ENCODE assay signal across 9 cellular contexts in genomic region chr5:171850354-171850947, GRCh38.
DNase-seq lines count a peak whose midpoint lies in the region; ATAC-seq and TF ChIP-seq lines count a peak whose summit lies in the region.
"Had no signal": no experiment of that assay in that cellular context is flagged by ENCODE, and none has a peak within 500 bp of the region (broad histone marks: within the 10 kb centered on the region; RNA-seq: fewer than 3 reads in every experiment).

No MANE protein-coding gene starts in this region.

- H3K79me2 ChIP-seq in H9 (ENCODE audit: insufficient read depth, low read length) = no peaks in the 10 kb centered on the region

- H3K79me1 ChIP-seq in H9 (ENCODE audit: insufficient read depth, low read depth, low read length, poor library complexity, severe bottlenecking) = no peaks in the 10 kb centered on the region

- no CpG with 5 or more reads among the region's 9 CpGs for WGBS in H9 (ENCODE audit: extremely low coverage, insufficient read length, low lambda C conversion rate)

- no peak overlapping the region for H2BK5ac ChIP-seq in H9 (ENCODE audit: insufficient read length, low read length)

- no peak overlapping the region for H3T11ph ChIP-seq in H9 (ENCODE audit: low read length)

- no peak overlapping the region for H3K4ac ChIP-seq in H9 (ENCODE audit: low read depth, low read length)

- peak; percentile 34; the same call in 1 of the 2 replicates for TF ChIP-seq CTCF in AG04450 (IDR thresholded peaks at IDR 0.05; ENCODE audit: low read depth, low read length)
- TF ChIP-seq CTCF in H9 (conservative IDR thresholded peaks at IDR 0.05) = peak; percentile 79
- no peak for TF ChIP-seq CTCF in natural killer cell (IDR thresholded peaks at IDR 0.05)

- H2AK5ac ChIP-seq in H9 (ENCODE audit: insufficient read length, low read length) = no peak overlapping the region

- no peak overlapping the region for H2BK20ac ChIP-seq in H9 (ENCODE audit: low read depth, low read length, poor library complexity, severe bottlenecking)

- H2BK120ac ChIP-seq in H9 (ENCODE audit: low read depth, low read length, poor library complexity, severe bottlenecking) = no peak overlapping the region

- no peak overlapping the region for H3K23ac ChIP-seq in H9 (ENCODE audit: insufficient read length, low read depth, low read length)

- H3K27me3 ChIP-seq in AG04450 (ENCODE audit: control insufficient read depth, insufficient read depth, low read length) (no peaks in the 10 kb centered on the region), H9 (ENCODE audit: insufficient read depth, low read length) (no peaks in the 10 kb centered on the region)

- no peaks in the 10 kb centered on the region for H3K23me2 ChIP-seq in H9 (ENCODE audit: insufficient read length, low read depth, low read length, poor library complexity, severe bottlenecking)

- no peak overlapping the region for H3K4me2 ChIP-seq in H9 (ENCODE audit: insufficient read depth, insufficient read length, low read length)

- no peaks in the 10 kb centered on the region for H4K20me1 ChIP-seq in H9 (ENCODE audit: control insufficient read depth, insufficient read depth, insufficient read length)

- H3K18ac ChIP-seq in H9 (ENCODE audit: insufficient read length, low read depth, low read length) = no peak overlapping the region

- no peak overlapping the region for H3K4me3 Mint-ChIP-seq in H9
- no peak overlapping the region for H3K4me3 Mint-ChIP-seq in natural killer cell
- H3K4me3 Mint-ChIP-seq: naive B cell had no signal

- H3K27ac Mint-ChIP-seq in H9 (peak overlapping the region in 1 of 3 experiments; percentile 37; a peak in 2 of 7 replicates), natural killer cell (no peak overlapping the region)

- ATAC-seq in left ventricle myocardium superior (peak; percentile 58), HG03280 (IDR thresholded peaks at IDR 0.05; ENCODE audit: unreplicated experiment) (no peak), HG03196 (IDR thresholded peaks at IDR 0.05; ENCODE audit: unreplicated experiment) (no peak), natural killer cell (no peak)

- no peaks in the 10 kb centered on the region; the same call in 1 of the 2 replicates for H3K9me3 ChIP-seq in AG04450 (ENCODE audit: control insufficient read depth, insufficient read depth, low read length)
- H3K9me3 ChIP-seq in H9 (ENCODE audit: control insufficient read depth, low read depth, low read length) = no peaks in the 10 kb centered on the region

- H3K9me3 Mint-ChIP-seq in H9 = no peaks in the 10 kb centered on the region; a peak in 1 of 5 replicates
- no peaks in the 10 kb centered on the region for H3K9me3 Mint-ChIP-seq in natural killer cell

- intact Hi-C loops in left ventricle myocardium superior (cut with micrococcal nuclease) = no loop called here
- intact Hi-C loops in natural killer cell (cut with micrococcal nuclease) = no loop called here

- DNase-seq in AG04450 (ENCODE audit: low read depth, low spot score) (no peak), H9 (peak; percentile 69), SK-N-DZ (ENCODE audit: low spot score) (peak; percentile 34), left ventricle myocardium superior (no peak), activated gamma-delta T cell treated with Interleukin-2 at 50 U/mL for 16 hours (no peak), natural killer cell (no peak)
- DNase-seq: naive B cell had no signal

- peaks cover 3 to 6% (median 4%) of the 10 kb centered on the region in 3 experiments; a peak in 3 of 7 replicates for H3K36me3 Mint-ChIP-seq in H9 (ENCODE audit: insufficient read depth in 1 of 3, low read depth in 3 of 3)
- no peaks in the 10 kb centered on the region for H3K36me3 Mint-ChIP-seq in natural killer cell

- H3K27me3 Mint-ChIP-seq in H9 (ENCODE audit: low read depth) (no peaks in the 10 kb centered on the region; the same call in 1 of the 2 replicates), natural killer cell (ENCODE audit: low read depth in 2 of 2) (no peaks in the 10 kb centered on the region)
- H3K27me3 Mint-ChIP-seq: naive B cell had no signal

- no peak overlapping the region for H3K27ac ChIP-seq in AG04450 (ENCODE audit: low read depth, low read length)
- H3K27ac ChIP-seq in H9 (ENCODE audit: insufficient read length, low read depth, low read length) = no peak overlapping the region

- CTCF ChIA-PET in AG04450 (lab: Charles Lee) = interaction anchor here (0.8 kb wide), 1 partner anchor 13 kb away, joined by 4 read pairs; no protein-coding TSS in a partner anchor

- no peak overlapping the region for H4K8ac ChIP-seq in H9 (replicated peaks; ENCODE audit: insufficient read length, low read depth, low read length)

- no peak overlapping the region for H2BK12ac ChIP-seq in H9 (ENCODE audit: insufficient read length, low read depth, low read length)

- POLR2A ChIA-PET in AG04450 (lab: Yijun Ruan, JAX) = no interaction called here

- no peak overlapping the region for H4K91ac ChIP-seq in H9 (ENCODE audit: insufficient read length, low read depth, low read length)

- H3K4me1 ChIP-seq in H9 (ENCODE audit: insufficient read depth, low read length) = no peaks in the 10 kb centered on the region

- H3K4me3 ChIP-seq in AG04450 (ENCODE audit: low read depth, low read length) = no peak overlapping the region

- no peak overlapping the region for H2BK15ac ChIP-seq in H9 (ENCODE audit: low read depth, low read length)

- H3K9ac ChIP-seq in H9 (ENCODE audit: extremely low read depth, insufficient read length, low read length) = no peak overlapping the region

- no peak overlapping the region for H2AFZ ChIP-seq in H9 (ENCODE audit: low read length)

- no peak overlapping the region for H4K5ac ChIP-seq in H9 (ENCODE audit: insufficient read length, low read depth, low read length)

- H3K14ac ChIP-seq in H9 (ENCODE audit: insufficient read depth, low read length) = no peak overlapping the region

- peaks cover 19 to 29% of the 10 kb centered on the region in 2 experiments for H3K4me1 Mint-ChIP-seq in H9
- peaks cover 9 to 11% of the 10 kb centered on the region in 2 donors for H3K4me1 Mint-ChIP-seq in natural killer cell

- no peak overlapping the region for H3K56ac ChIP-seq in H9 (ENCODE audit: insufficient read length, low read depth, low read length)

Comparison
In these comparisons a context has a peak if more than half of its experiments do, and no peak if none do; other contexts are left out.
1. DNase-seq: peak in H9 (single experiment) and SK-N-DZ (single experiment); none in AG04450 (single experiment), left ventricle myocardium superior (single experiment), activated gamma-delta T cell treated with Interleukin-2 at 50 U/mL for 16 hours (single experiment) and natural killer cell (single experiment).